Comparison of ENCODE assay signal across 22 cellular contexts in genomic region chr16:47026492-47026891, GRCh38.
"Had no signal": no experiment of that assay in that cellular context is flagged by ENCODE, and none has a peak within 500 bp of the region (broad histone marks: within the 10 kb centered on the region; RNA-seq: fewer than 3 reads in every experiment).

No MANE protein-coding gene starts in this region.

- ATAC-seq: activated T-cell treated with anti-CD3 and anti-CD28 coated beads, Interleukin-2, amount 50 U/mL, for 4 hours; PC-3; T-cell had no signal

- DNase-seq: activated CD4-positive, alpha-beta memory T cell treated with anti-CD3 and anti-CD28 coated beads for 36 hours; activated CD4-positive, alpha-beta T cell treated with anti-CD3 and anti-CD28 coated beads, Interleukin-2, amount 10 ng/mL, durations not matched to agents 7 days and 5 days; activated CD4-positive, CD25-positive, alpha-beta regulatory T cell; activated CD8-positive, alpha-beta memory T cell treated with anti-CD3 and anti-CD28 coated beads for 24 hours; activated effector memory CD4-positive, alpha-beta T cell treated with anti-CD3 and anti-CD28 coated beads, Interleukin-2, amount 50 U/mL, for 16 hours; activated naive CD4-positive, alpha-beta T cell treated with anti-CD3 and anti-CD28 coated beads for 36 hours; activated T-cell treated with anti-CD3 and anti-CD28 coated beads, Interleukin-2, amount 50 U/mL, for 4 hours; amygdala; KG1; NCI-H1092; NCI-H1417; NCI-H1930; NCI-H2171; NCI-H2227 treated with DMSO at 0.1 percent for 48 hours; NCI-H446 treated with DMSO at 0.1 percent for 48 hours; NCI-H526 treated with DMSO at 0.1 percent for 48 hours; PC-3; SIG-M5; T-cell had no signal

- H3K27ac ChIP-seq: VCaP had no signal

- FAIRE-seq: astrocyte, RCC 7860 had no signal
